ENCODE assay signal across 20 cellular contexts in the genomic region with DNA sequence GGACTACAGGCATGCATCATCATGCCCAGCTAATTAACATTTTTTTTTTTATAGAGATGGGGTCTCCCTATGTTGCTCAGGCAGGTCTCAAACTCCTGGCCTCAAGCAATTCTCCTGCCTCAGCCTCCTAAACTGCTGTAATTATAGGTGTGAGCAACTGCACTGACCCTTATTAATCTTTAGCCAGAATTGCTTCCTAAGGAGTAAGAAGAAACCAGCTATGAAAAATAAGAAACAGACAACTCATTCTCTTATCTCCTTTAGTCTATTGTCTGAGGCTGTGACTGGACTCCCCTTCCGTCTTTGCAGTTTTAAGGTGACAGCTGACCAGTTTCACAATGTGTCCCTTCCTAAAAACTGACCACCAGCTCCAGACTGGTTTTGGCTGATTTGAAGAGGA. TPM values are rescaled to one million over a fixed set of nuclear protein-coding genes. Genes with fewer than 3 reads are reported as not detected.
DNase-seq lines count a peak whose midpoint lies in the region; ATAC-seq, FAIRE-seq and TF ChIP-seq lines count a peak whose summit lies in the region.
"Had no signal": no experiment of that assay in that cellular context is flagged by ENCODE, and none has a peak within 500 bp of the region (broad histone marks: within the 10 kb centered on the region; RNA-seq: fewer than 3 reads in every experiment).

No MANE protein-coding gene starts in this region.

- H3K27me3 ChIP-seq in stomach (no peaks in the 10 kb centered on the region), tibial artery (peaks cover 0 to 4% of the 10 kb centered on the region in 2 donors)
- H3K27me3 ChIP-seq: BLaER1 treated with 17β-estradiol and CSF1 and Interleukin-3, amounts not matched to agents 10 nM and 100 nM had no signal

- peak; percentile 94 for FAIRE-seq in G401.6 (lab: Jason Lieb, UNC)
- FAIRE-seq: GM12878, GM19239, HepG2 had no signal

- H3K4me3 ChIP-seq in stomach (no peak overlapping the region), tibial artery (no peak overlapping the region)
- H3K4me3 ChIP-seq: BLaER1 treated with 17β-estradiol and CSF1 and Interleukin-3, amounts not matched to agents 10 nM and 100 nM; GM12878; GM23248; HAP-1 had no signal

- TF ChIP-seq POLR2A in stomach (IDR thresholded peaks at IDR 0.05) = no peak

- intact Hi-C loops in stomach (cut with DNase I; ENCODE audit: low total_unique reads) (no loop called here), tibial artery (cut with DNase I; ENCODE audit: low total_unique reads) (no loop called here)

- no peak for ATAC-seq in HG03460 (IDR thresholded peaks at IDR 0.05; ENCODE audit: unreplicated experiment)
- ATAC-seq: CD8-positive, alpha-beta T cell; GM12878; HepG2 had no signal

- in situ Hi-C loops in KBM-7 (cut with MboI; ENCODE audit: low pct_unique_long_range_greater_than_20kb, low sequenced_read_pairs) = no loop called here

- 71 to 88% (median 80%) methylated on average over 1 of the region's 1 CpG for WGBS in stomach, 5 donors

- H3K27ac ChIP-seq in epithelial cell of prostate (peak overlapping the region; percentile 20), stomach (no peak overlapping the region), tibial artery (no peak overlapping the region)
- H3K27ac ChIP-seq: BLaER1 treated with 17β-estradiol and CSF1 and Interleukin-3, amounts not matched to agents 10 nM and 100 nM; GM23248; KMS-11 had no signal

- DNase-seq in epithelial cell of prostate (ENCODE audit: low read depth, low spot score) (no peak), kidney glomerular epithelial cell (lab: John Stamatoyannopoulos, UW) (peak; percentile 31), renal cortical epithelial cell (ENCODE audit: low read depth) (peak; percentile 58), KBM-7 (no peak), stomach (no peak), tibial artery (no peak)
- DNase-seq: CD8-positive, alpha-beta T cell; COR-L47; DMS153; DMS79 treated with DMSO at 0.1 percent for 48 hours; GM23248; HFFc6 had no signal

- H3K9me3 ChIP-seq in stomach (no peaks in the 10 kb centered on the region), tibial artery (no peaks in the 10 kb centered on the region)
- H3K9me3 ChIP-seq: BLaER1 treated with 17β-estradiol and CSF1 and Interleukin-3, amounts not matched to agents 10 nM and 100 nM; HAP-1 had no signal

- H3K36me3 ChIP-seq in stomach (no peaks in the 10 kb centered on the region), tibial artery (no peaks in the 10 kb centered on the region)
- H3K36me3 ChIP-seq: BLaER1 treated with 17β-estradiol and CSF1 and Interleukin-3, amounts not matched to agents 10 nM and 100 nM; HAP-1 had no signal

- TF ChIP-seq EP300 in stomach (IDR thresholded peaks at IDR 0.05) = no peak

- no peaks in the 10 kb centered on the region for H3K4me1 ChIP-seq in stomach
- H3K4me1 ChIP-seq in tibial artery = no peaks in the 10 kb centered on the region
- H3K4me1 ChIP-seq: BLaER1 treated with 17β-estradiol and CSF1 and Interleukin-3, amounts not matched to agents 10 nM and 100 nM had no signal

- TF ChIP-seq CTCF in stomach (IDR thresholded peaks at IDR 0.05) = no peak
- no peak for TF ChIP-seq CTCF in tibial artery (IDR thresholded peaks at IDR 0.05)

RNA-seq across cellular contexts. Expression of gene EMP1, which starts 52.4 kb away (rescaled TPM):
- total RNA-seq in renal cortical epithelial cell = 60.2 and 110 TPM in 2 replicates
- total RNA-seq in stomach = 100 to 1,000 TPM in 1 of 5 donors, 10 to 100 TPM in 3, 1 to 10 TPM in 1; 7.6 to 115 (median 23.9) TPM
- polyA plus RNA-seq in stomach = 100 to 1,000 TPM in 1 of 3 donors, 10 to 100 TPM in 1, 1 to 10 TPM in 1; 6.2 to 209 (median 12.5) TPM

Comparison
In these comparisons a context has a peak if more than half of its experiments do, and no peak if none do; other contexts are left out.
1. DNase-seq: peak in kidney glomerular epithelial cell (single experiment) and renal cortical epithelial cell (single experiment); none in epithelial cell of prostate (single experiment), KBM-7 (single experiment), stomach (single experiment) and tibial artery (0 of 2).